Comparison of ENCODE assay signal across 8 cellular contexts in the genomic region with DNA sequence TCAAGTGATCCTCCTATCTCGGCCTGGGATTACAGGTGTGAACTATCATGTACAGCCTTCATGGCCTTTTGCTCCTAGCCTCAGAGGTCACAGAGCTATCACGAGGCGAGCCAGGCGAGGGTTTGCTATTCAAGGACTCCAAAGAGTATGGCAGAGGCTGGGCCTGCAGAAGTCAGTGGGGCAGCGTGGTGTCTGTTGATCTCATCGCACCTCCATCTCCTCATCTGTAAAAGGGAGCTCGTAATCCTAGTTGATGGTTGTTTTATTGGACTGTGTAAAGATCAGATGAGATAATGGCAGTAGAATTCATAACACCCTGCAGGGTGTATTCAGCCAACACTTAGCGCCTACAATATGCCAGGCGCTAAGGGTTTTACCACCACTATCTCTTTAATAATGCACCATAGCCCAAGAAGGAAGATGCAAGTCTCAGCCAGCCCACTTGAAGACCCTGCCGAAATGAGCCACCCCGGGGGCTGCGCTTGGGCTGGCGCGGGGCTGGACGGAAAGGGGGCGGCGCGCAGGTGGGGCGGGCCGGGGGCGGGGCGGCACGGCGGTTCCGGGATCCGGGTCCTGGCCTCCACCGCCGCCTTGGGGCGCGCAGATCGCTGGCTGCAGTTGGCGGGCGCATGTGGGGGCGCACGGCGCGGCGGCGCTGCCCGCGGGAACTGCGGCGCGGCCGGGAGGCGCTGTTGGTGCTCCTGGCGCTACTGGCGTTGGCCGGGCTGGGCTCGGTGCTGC. TPM values are rescaled to one million over a fixed set of nuclear protein-coding genes. Genes with fewer than 3 reads are reported as not detected.
DNase-seq lines count a peak whose midpoint lies in the region; ATAC-seq and TF ChIP-seq lines count a peak whose summit lies in the region.

A gene with protein sequence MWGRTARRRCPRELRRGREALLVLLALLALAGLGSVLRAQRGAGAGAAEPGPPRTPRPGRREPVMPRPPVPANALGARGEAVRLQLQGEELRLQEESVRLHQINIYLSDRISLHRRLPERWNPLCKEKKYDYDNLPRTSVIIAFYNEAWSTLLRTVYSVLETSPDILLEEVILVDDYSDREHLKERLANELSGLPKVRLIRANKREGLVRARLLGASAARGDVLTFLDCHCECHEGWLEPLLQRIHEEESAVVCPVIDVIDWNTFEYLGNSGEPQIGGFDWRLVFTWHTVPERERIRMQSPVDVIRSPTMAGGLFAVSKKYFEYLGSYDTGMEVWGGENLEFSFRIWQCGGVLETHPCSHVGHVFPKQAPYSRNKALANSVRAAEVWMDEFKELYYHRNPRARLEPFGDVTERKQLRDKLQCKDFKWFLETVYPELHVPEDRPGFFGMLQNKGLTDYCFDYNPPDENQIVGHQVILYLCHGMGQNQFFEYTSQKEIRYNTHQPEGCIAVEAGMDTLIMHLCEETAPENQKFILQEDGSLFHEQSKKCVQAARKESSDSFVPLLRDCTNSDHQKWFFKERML (plus strand): TSS at position 601 of the 741 bp plus-strand sequence. CDS start 29 bp downstream, at position 630.

- ATAC-seq in activated CD8-positive, alpha-beta T cell treated with anti-CD3 and anti-CD28 coated beads, Interleukin-2, amount 10 ng/mL, durations not matched to agents 7 days and 5 days, result peak; percentile 83
- ATAC-seq in naive thymus-derived CD4-positive, alpha-beta T cell, result peak; percentile 87

- H3K4me1 Mint-ChIP-seq in activated CD8-positive, alpha-beta T cell treated with anti-CD3 and anti-CD28 coated beads, Interleukin-2, amount 10 ng/mL, durations not matched to agents 7 days and 5 days (ENCODE audit: low read depth), result peaks cover 35% of the 10 kb centered on the region
- peaks cover 9% of the 10 kb centered on the region for H3K4me1 Mint-ChIP-seq in endothelial cell (ENCODE audit: unreplicated experiment)
- H3K4me1 Mint-ChIP-seq in naive thymus-derived CD4-positive, alpha-beta T cell, result peaks cover 15 to 42% (median 37%) of the 10 kb centered on the region in 7 donors

- H3K4me1 ChIP-seq in naive thymus-derived CD4-positive, alpha-beta T cell (ENCODE audit: control insufficient read depth in 2 of 2, insufficient read depth in 2 of 2, low read length in 2 of 2), result peaks cover 11 to 16% of the 10 kb centered on the region in 2 donors

- peaks cover 28% of the 10 kb centered on the region for H3K27me3 Mint-ChIP-seq in activated CD8-positive, alpha-beta T cell treated with anti-CD3 and anti-CD28 coated beads, Interleukin-2, amount 10 ng/mL, durations not matched to agents 7 days and 5 days (ENCODE audit: low read depth)
- H3K27me3 Mint-ChIP-seq in endothelial cell (ENCODE audit: unreplicated experiment), result peaks cover 19% of the 10 kb centered on the region
- H3K27me3 Mint-ChIP-seq in naive thymus-derived CD4-positive, alpha-beta T cell, result peaks cover 0 to 52% (median 0%) of the 10 kb centered on the region in 5 donors

- DNase-seq in NCI-H1436 (lab: John Stamatoyannopoulos, UW) (peak; percentile 36), NCI-H1436 treated with DMSO at 0.1 percent for 48 hours (lab: John Stamatoyannopoulos, UW) (no peak), NCI-H1105 (lab: John Stamatoyannopoulos, UW) (peak; percentile 40), endothelial cell (ENCODE audit: low spot score) (peak; percentile 17), substantia nigra (lab: John Stamatoyannopoulos, UW) (peak in 26 of 49 donors; percentile 11 to 72 (median 32)), NCI-H2196 (lab: John Stamatoyannopoulos, UW; ENCODE audit: unreplicated experiment) (no peak)
- peak; percentile 64 for DNase-seq in activated CD8-positive, alpha-beta T cell treated with anti-CD3 and anti-CD28 coated beads, Interleukin-2, amount 10 ng/mL, durations not matched to agents 7 days and 5 days
- DNase-seq in naive thymus-derived CD4-positive, alpha-beta T cell, result peak; percentile 31 to 60 (median 48)

- peaks cover 3% of the 10 kb centered on the region for H3K36me3 Mint-ChIP-seq in activated CD8-positive, alpha-beta T cell treated with anti-CD3 and anti-CD28 coated beads, Interleukin-2, amount 10 ng/mL, durations not matched to agents 7 days and 5 days (ENCODE audit: low read depth)
- H3K36me3 Mint-ChIP-seq in endothelial cell (ENCODE audit: low read depth, unreplicated experiment), result no peaks in the 10 kb centered on the region
- H3K36me3 Mint-ChIP-seq in naive thymus-derived CD4-positive, alpha-beta T cell, result peaks cover 0 to 7% (median 4%) of the 10 kb centered on the region in 5 donors

- no peaks in the 10 kb centered on the region for H3K9me3 Mint-ChIP-seq in activated CD8-positive, alpha-beta T cell treated with anti-CD3 and anti-CD28 coated beads, Interleukin-2, amount 10 ng/mL, durations not matched to agents 7 days and 5 days (ENCODE audit: insufficient read depth)
- H3K9me3 Mint-ChIP-seq in endothelial cell (ENCODE audit: unreplicated experiment), result no peaks in the 10 kb centered on the region
- no peaks in the 10 kb centered on the region for H3K9me3 Mint-ChIP-seq in naive thymus-derived CD4-positive, alpha-beta T cell

- intact Hi-C loops in naive thymus-derived CD4-positive, alpha-beta T cell (cut with micrococcal nuclease), result loop anchor here (2.0 to 5.0 kb wide), 5 partner anchors 40 to 415 kb away; a partner anchor contains a TSS

- peak within 1 kb of the TSS; percentile 9 for H3K27ac Mint-ChIP-seq in activated CD8-positive, alpha-beta T cell treated with anti-CD3 and anti-CD28 coated beads, Interleukin-2, amount 10 ng/mL, durations not matched to agents 7 days and 5 days
- no peak within 1 kb of the TSS for H3K27ac Mint-ChIP-seq in endothelial cell (ENCODE audit: unreplicated experiment)
- H3K27ac Mint-ChIP-seq in naive thymus-derived CD4-positive, alpha-beta T cell, result peak within 1 kb of the TSS; percentile 7 to 91 (median 71)

- peak within 1 kb of the TSS; percentile 56 for H3K4me3 ChIP-seq in naive thymus-derived CD4-positive, alpha-beta T cell (ENCODE audit: low read length)

- H3K4me3 Mint-ChIP-seq in activated CD8-positive, alpha-beta T cell treated with anti-CD3 and anti-CD28 coated beads, Interleukin-2, amount 10 ng/mL, durations not matched to agents 7 days and 5 days, result peak within 1 kb of the TSS; percentile 82
- H3K4me3 Mint-ChIP-seq in endothelial cell (ENCODE audit: unreplicated experiment), result peak within 1 kb of the TSS; percentile 86
- peak within 1 kb of the TSS; percentile 80 to 95 (median 92) for H3K4me3 Mint-ChIP-seq in naive thymus-derived CD4-positive, alpha-beta T cell

- H3K36me3 ChIP-seq in naive thymus-derived CD4-positive, alpha-beta T cell (ENCODE audit: control insufficient read depth in 2 of 3, insufficient read depth in 3 of 3, low read length in 3 of 3), result no peaks in the 10 kb centered on the region

- CTCF ChIA-PET in activated CD8-positive, alpha-beta T cell treated with anti-CD3 and anti-CD28 coated beads, Interleukin-2, amount 10 ng/mL, durations not matched to agents 7 days and 5 days (lab: Charles Lee), result interaction anchor here (0.8 to 3.7 kb wide), 14 partner anchors 9 to 333 kb away, joined by 3 to 22 read pairs (median 5); no protein-coding TSS in a partner anchor
- CTCF ChIA-PET in naive thymus-derived CD4-positive, alpha-beta T cell (lab: Charles Lee), result interaction anchor here (1.0 to 2.0 kb wide), 6 partner anchors 16 to 334 kb away, joined by 3 to 6 read pairs (median 4); no protein-coding TSS in a partner anchor

- no peaks in the 10 kb centered on the region for H3K27me3 ChIP-seq in naive thymus-derived CD4-positive, alpha-beta T cell (ENCODE audit: control insufficient read depth in 2 of 2, insufficient read depth in 2 of 2, low read length in 2 of 2)

- no peak for TF ChIP-seq CTCF in endothelial cell (IDR thresholded peaks at IDR 0.05; ENCODE audit: unreplicated experiment)

- no peaks in the 10 kb centered on the region for H3K9me3 ChIP-seq in naive thymus-derived CD4-positive, alpha-beta T cell (ENCODE audit: control insufficient read depth in 2 of 3, low read length in 3 of 3)

- POLR2A ChIA-PET in activated CD8-positive, alpha-beta T cell treated with anti-CD3 and anti-CD28 coated beads, Interleukin-2, amount 10 ng/mL, durations not matched to agents 7 days and 5 days (lab: Charles Lee), result interaction anchor here (1.1 kb wide), 1 partner anchor 11 kb away, joined by 8 read pairs; a partner anchor contains a TSS
- POLR2A ChIA-PET in naive thymus-derived CD4-positive, alpha-beta T cell (lab: Charles Lee), result interaction anchor here (0.5 to 3.1 kb wide), 5 partner anchors 10 to 329 kb away, joined by 3 to 8 read pairs (median 3); a partner anchor contains a TSS

- peak within 1 kb of the TSS; percentile 12 for H3K27ac ChIP-seq in naive thymus-derived CD4-positive, alpha-beta T cell (ENCODE audit: low read depth, low read length)
- H3K27ac ChIP-seq in substantia nigra (ENCODE audit: low read depth, low read length, poor library complexity, severe bottlenecking), result peak within 1 kb of the TSS; percentile 41

RNA-seq across cellular contexts. Expression of the gene that starts here (rescaled TPM):
- 1 to 10 TPM; 7.9 to 8.8 TPM for total RNA-seq in activated CD8-positive, alpha-beta T cell treated with anti-CD3 and anti-CD28 coated beads, Interleukin-2, amount 10 ng/mL, durations not matched to agents 7 days and 5 days
- 1.7 TPM for total RNA-seq in endothelial cell (ENCODE audit: unreplicated experiment)
- total RNA-seq in naive thymus-derived CD4-positive, alpha-beta T cell, result 10 to 100 TPM in 4 of 5 experiments, 1 to 10 TPM in 1; 6.2 to 14.3 (median 11.4) TPM
- polyA plus RNA-seq in naive thymus-derived CD4-positive, alpha-beta T cell, result 1 to 10 TPM; 3.1 to 4.3 TPM

Comparison
In these comparisons a context has a peak if more than half of its experiments do, and no peak if none do; other contexts are left out.
1. DNase-seq: peak in NCI-H1436 (single experiment), NCI-H1105 (single experiment), activated CD8-positive, alpha-beta T cell treated with anti-CD3 and anti-CD28 coated beads, Interleukin-2, amount 10 ng/mL, durations not matched to agents 7 days and 5 days (single experiment), endothelial cell (single experiment), naive thymus-derived CD4-positive, alpha-beta T cell (9 of 9) and substantia nigra (26 of 49); none in NCI-H1436 treated with DMSO at 0.1 percent for 48 hours (single experiment) and NCI-H2196 (single experiment).
2. Peak in every context shown above with its lines, with median percentiles within 50 percentile points of each other: H3K4me3 Mint-ChIP-seq.